In the genomic region with DNA sequence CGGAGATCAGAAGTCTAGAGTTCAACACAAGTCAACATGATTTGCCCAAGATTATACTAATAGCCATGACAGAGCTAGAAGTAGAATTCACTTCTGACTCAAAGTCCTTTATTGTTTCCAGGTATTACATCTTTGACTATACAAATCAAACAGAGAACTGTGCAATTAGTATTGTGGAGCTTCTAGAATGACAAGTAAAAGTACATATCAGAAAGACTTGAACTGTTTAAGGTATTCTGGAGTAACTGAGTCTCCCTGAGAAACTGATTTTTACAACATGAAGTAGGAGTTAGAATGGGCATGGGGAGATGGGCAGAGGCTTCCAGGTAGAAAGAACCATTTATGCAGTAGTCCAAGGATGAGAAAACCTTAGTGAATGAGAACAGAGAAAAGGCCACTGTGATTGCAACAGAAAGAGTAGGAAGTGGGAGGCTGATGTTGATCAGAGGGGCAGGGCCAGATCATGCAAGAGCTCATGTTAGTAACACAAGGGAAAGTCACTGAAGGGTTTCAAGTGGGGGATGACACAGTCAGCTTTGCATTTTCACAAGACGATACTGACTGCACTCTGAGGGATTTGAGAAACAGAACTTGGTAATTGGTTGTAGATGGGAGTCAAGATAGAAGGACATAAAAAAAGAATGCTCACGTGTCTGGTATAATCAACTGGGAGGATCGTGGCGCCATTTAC, we compare ENCODE assay signal across 11 cellular contexts.
DNase-seq lines count a peak whose midpoint lies in the region; ATAC-seq and TF ChIP-seq lines count a peak whose summit lies in the region.
"Had no signal": no experiment of that assay in that cellular context is flagged by ENCODE, and none has a peak within 500 bp of the region (broad histone marks: within the 10 kb centered on the region; RNA-seq: fewer than 3 reads in every experiment).

No MANE protein-coding gene starts in this region.

- TF ChIP-seq POLR2A in testis (IDR thresholded peaks at IDR 0.05) (no peak), spleen (IDR thresholded peaks at IDR 0.05) (no peak)

- intact Hi-C loops in activated CD4-positive, alpha-beta T cell treated with anti-CD3 and anti-CD28 coated beads for 36 hours (cut with DNase I, micrococcal nuclease) = loop anchor here (5.0 to 10.0 kb wide), 4 partner anchors 277 to 1120 kb away; a partner anchor contains a TSS
- intact Hi-C loops in testis (cut with DNase I; ENCODE audit: low total_unique reads) (loop anchor here (10.0 kb wide), 1 partner anchor 380 kb away; no protein-coding TSS in a partner anchor), spleen (cut with DNase I; ENCODE audit: low total_unique reads) (loop anchor here (5.0 kb wide), 1 partner anchor 192 kb away; no protein-coding TSS in a partner anchor)

- DNase-seq in activated CD4-positive, alpha-beta T cell treated with anti-CD3 and anti-CD28 coated beads for 36 hours = peak; percentile 8
- no peak for DNase-seq in activated CD4-positive, alpha-beta T cell treated with anti-CD3 and anti-CD28 coated beads, Interleukin-2, amount 50 U/mL, for 4 hours
- DNase-seq in NCI-H146 (lab: John Stamatoyannopoulos, UW) (peak; percentile 86), nephron progenitor cell (no peak), anterior cingulate cortex (lab: John Stamatoyannopoulos, UW) (no peak), testis (no peak), spleen (no peak)
- DNase-seq: amniotic stem cell, NCI-H510A, small intestine had no signal

- POLR2A ChIA-PET in activated CD4-positive, alpha-beta T cell treated with anti-CD3 and anti-CD28 coated beads for 36 hours (lab: Charles Lee) = no interaction called here

- TF ChIP-seq CTCF in nephron progenitor cell (IDR thresholded peaks at IDR 0.05) = no peak
- no peak for TF ChIP-seq CTCF in testis (IDR thresholded peaks at IDR 0.05)
- TF ChIP-seq CTCF in spleen (IDR thresholded peaks at IDR 0.05 in 8 of 11, conservative IDR thresholded peaks at IDR 0.05 in 3 of 11) = no peak

- no peaks in the 10 kb centered on the region for H3K27me3 Mint-ChIP-seq in activated CD4-positive, alpha-beta T cell treated with anti-CD3 and anti-CD28 coated beads for 36 hours
- H3K27me3 Mint-ChIP-seq in nephron progenitor cell (ENCODE audit: low read depth, poor library complexity) = peaks cover 4% of the 10 kb centered on the region

- CTCF ChIA-PET in activated CD4-positive, alpha-beta T cell treated with anti-CD3 and anti-CD28 coated beads for 36 hours (lab: Charles Lee) = interaction anchor here (0.6 to 0.8 kb wide), 2 partner anchors 10 to 196 kb away, joined by 3 to 4 read pairs; no protein-coding TSS in a partner anchor

- ATAC-seq in activated CD4-positive, alpha-beta T cell treated with anti-CD3 and anti-CD28 coated beads for 36 hours = peak; percentile 69
- peak; percentile 49 for ATAC-seq in HG02759 (IDR thresholded peaks at IDR 0.05; ENCODE audit: unreplicated experiment)

- H3K9me3 Mint-ChIP-seq in activated CD4-positive, alpha-beta T cell treated with anti-CD3 and anti-CD28 coated beads for 36 hours (ENCODE audit: low read depth) = no peaks in the 10 kb centered on the region
- H3K9me3 Mint-ChIP-seq in nephron progenitor cell = no peaks in the 10 kb centered on the region

- H3K4me1 ChIP-seq in testis (no peaks in the 10 kb centered on the region), spleen (peaks cover 0 to 35% (median 8%) of the 10 kb centered on the region in 6 donors)

- H3K4me3 ChIP-seq in testis (no peak overlapping the region), spleen (no peak overlapping the region)

- no peaks in the 10 kb centered on the region for H3K36me3 ChIP-seq in testis (ENCODE audit: low read depth, missing control alignments)
- H3K36me3 ChIP-seq in spleen = peaks cover 0 to 44% (median 8%) of the 10 kb centered on the region in 6 donors

- no peak overlapping the region for H3K27ac Mint-ChIP-seq in activated CD4-positive, alpha-beta T cell treated with anti-CD3 and anti-CD28 coated beads for 36 hours
- peak overlapping the region; percentile 57 for H3K27ac Mint-ChIP-seq in nephron progenitor cell

- H3K27me3 ChIP-seq in testis (no peaks in the 10 kb centered on the region), spleen (replicated peaks in 1 of 7) (no peaks in the 10 kb centered on the region)

- peaks cover 13% of the 10 kb centered on the region for H3K36me3 Mint-ChIP-seq in activated CD4-positive, alpha-beta T cell treated with anti-CD3 and anti-CD28 coated beads for 36 hours (ENCODE audit: low read depth)
- peaks cover 40% of the 10 kb centered on the region for H3K36me3 Mint-ChIP-seq in nephron progenitor cell (ENCODE audit: low read depth)

- 93 to 96% methylated on average over 5 of the region's 5 CpGs for WGBS in testis, 2 donors
- 77 to 89% (median 86%) methylated on average over 5 of the region's 5 CpGs for WGBS in spleen, 5 donors

- no peak overlapping the region for H3K4me3 Mint-ChIP-seq in activated CD4-positive, alpha-beta T cell treated with anti-CD3 and anti-CD28 coated beads for 36 hours
- no peak overlapping the region for H3K4me3 Mint-ChIP-seq in nephron progenitor cell

- H3K4me1 Mint-ChIP-seq in activated CD4-positive, alpha-beta T cell treated with anti-CD3 and anti-CD28 coated beads for 36 hours = peaks cover 8% of the 10 kb centered on the region
- H3K4me1 Mint-ChIP-seq in nephron progenitor cell = peaks cover 9% of the 10 kb centered on the region

- no peaks in the 10 kb centered on the region for H3K9me3 ChIP-seq in testis
- no peaks in the 10 kb centered on the region for H3K9me3 ChIP-seq in spleen

- no peak overlapping the region for H3K27ac ChIP-seq in testis
- H3K27ac ChIP-seq in spleen = no peak overlapping the region

Comparison
In these comparisons a context has a peak if more than half of its experiments do, and no peak if none do; other contexts are left out.
1. DNase-seq: peak in activated CD4-positive, alpha-beta T cell treated with anti-CD3 and anti-CD28 coated beads for 36 hours (single experiment) and NCI-H146 (single experiment); none in activated CD4-positive, alpha-beta T cell treated with anti-CD3 and anti-CD28 coated beads, Interleukin-2, amount 50 U/mL, for 4 hours (0 of 2), nephron progenitor cell (single experiment), anterior cingulate cortex (0 of 58), testis (single experiment) and spleen (single experiment).